Comparison of ENCODE assay signal across 17 cellular contexts in genomic region chr22:42296883-42297282, GRCh38.
"Had no signal": no experiment of that assay in that cellular context is flagged by ENCODE, and none has a peak within 500 bp of the region (broad histone marks: within the 10 kb centered on the region; RNA-seq: fewer than 3 reads in every experiment).

No MANE protein-coding gene starts in this region.

- H3K36me3 ChIP-seq: brain microvascular endothelial cell, esophagus squamous epithelium, lower lobe of right lung, stomach, WERI-Rb-1 had no signal

- H3K27ac Mint-ChIP-seq: activated naive CD8-positive, alpha-beta T cell; activated T-helper 2 cell treated with anti-CD3 and anti-CD28 coated beads, Interferon-gamma antibody, Interleukin-2, Interleukin-4, amounts not matched to agents 10 μg/mL and 5 μg/mL and 100 μg/mL, durations not matched to agents 14 hours and 24 hours and 36 hours; mesothelial cell of epicardium had no signal

- H3K9me3 ChIP-seq: esophagus squamous epithelium, lower lobe of right lung, stomach had no signal

- H3K27me3 Mint-ChIP-seq: activated naive CD8-positive, alpha-beta T cell had no signal

- H3K27me3 ChIP-seq: esophagus squamous epithelium, stomach had no signal

- DNase-seq: activated CD4-positive, alpha-beta T cell treated with anti-CD3 and anti-CD28 coated beads for 4 hours; activated CD8-positive, alpha-beta memory T cell treated with anti-CD3 and anti-CD28 coated beads for 24 hours; brain microvascular endothelial cell; cerebellar nuclear complex; dermis blood vessel endothelial cell; esophagus squamous epithelium; foreskin fibroblast; glutamatergic neuron; immature natural killer cell; lower lobe of right lung; stimulated activated CD4-positive, alpha-beta T cell treated with anti-CD3 and anti-CD28 coated beads, Interleukin-4, amount 100 ng/mL, for 4 hours; WERI-Rb-1 had no signal

- ATAC-seq: lower lobe of right lung had no signal

- H3K4me3 ChIP-seq: esophagus squamous epithelium, lower lobe of right lung, skin epidermis, stomach had no signal

- H3K9me3 Mint-ChIP-seq: activated T-helper 2 cell treated with anti-CD3 and anti-CD28 coated beads, Interferon-gamma antibody, Interleukin-2, Interleukin-4, amounts not matched to agents 10 μg/mL and 5 μg/mL and 100 μg/mL, durations not matched to agents 14 hours and 24 hours and 36 hours; immature natural killer cell; mesothelial cell of epicardium had no signal

- H3K27ac ChIP-seq: brain microvascular endothelial cell, esophagus squamous epithelium, lower lobe of right lung, stomach, WERI-Rb-1 had no signal

- H3K4me3 Mint-ChIP-seq: activated naive CD8-positive, alpha-beta T cell; immature natural killer cell; mesothelial cell of epicardium had no signal

- H3K36me3 Mint-ChIP-seq: activated naive CD8-positive, alpha-beta T cell; immature natural killer cell; mesothelial cell of epicardium had no signal
